ENCODE assay signal across 1 cellular context in genomic region chr12:120497524-120498150, GRCh38.
TF ChIP-seq lines count a peak whose summit lies in the region.

No MANE protein-coding gene starts in this region.

TF ChIP-seq in H1, 55 proteins besides CTCF, POLR2A, EP300 and RAD21:
- no peak for TF ChIP-seq ASH2L (IDR thresholded peaks at IDR 0.05; ENCODE audit: low read length)
- no peak for TF ChIP-seq SAP30 (IDR thresholded peaks at IDR 0.05; ENCODE audit: insufficient read depth, insufficient replicate concordance, low read length)
- TF ChIP-seq GABPA (IDR thresholded peaks at IDR 0.05; ENCODE audit: borderline replicate concordance, insufficient read depth, low read length), result no peak
- TF ChIP-seq EZH2 (IDR thresholded peaks at IDR 0.05; ENCODE audit: low read depth, low read length, severe bottlenecking), result no peak
- TF ChIP-seq RNF2 (IDR thresholded peaks at IDR 0.05; ENCODE audit: borderline replicate concordance, low read depth, low read length, missing control alignments, poor library complexity, severe bottlenecking), result no peak
- TF ChIP-seq NANOG (IDR thresholded peaks at IDR 0.05; ENCODE audit: insufficient read depth, low read depth, low read length, poor library complexity, severe bottlenecking), result no peak
- TF ChIP-seq JUN (IDR thresholded peaks at IDR 0.05; ENCODE audit: low read depth, low read length), result no peak
- TF ChIP-seq SIX5 (IDR thresholded peaks at IDR 0.05; ENCODE audit: low read depth, low read length), result no peak
- TF ChIP-seq BRCA1 (IDR thresholded peaks at IDR 0.05; ENCODE audit: low read depth, low read length), result no peak
- no peak for TF ChIP-seq CBX8 (IDR thresholded peaks at IDR 0.05; ENCODE audit: borderline replicate concordance, low read depth, low read length)
- no peak for TF ChIP-seq SUZ12 (IDR thresholded peaks at IDR 0.05; ENCODE audit: low read length)
- no peak for TF ChIP-seq RXRA (IDR thresholded peaks at IDR 0.05; ENCODE audit: insufficient read depth, low read depth, low read length)
- no peak for TF ChIP-seq CTBP2 (IDR thresholded peaks at IDR 0.05; ENCODE audit: borderline replicate concordance, insufficient read depth, insufficient read length, low read length)
- TF ChIP-seq BCL11A (IDR thresholded peaks at IDR 0.05; ENCODE audit: low read depth in 2 of 2, low read length in 2 of 2), result no peak
- no peak for TF ChIP-seq ATF3 (IDR thresholded peaks at IDR 0.05; ENCODE audit: insufficient read depth, low read depth, low read length)
- TF ChIP-seq ATF2 (IDR thresholded peaks at IDR 0.05; ENCODE audit: low read length), result no peak
- no peak for TF ChIP-seq E2F6 (IDR thresholded peaks at IDR 0.05)
- no peak for TF ChIP-seq CREB1 (IDR thresholded peaks at IDR 0.05)
